ENCODE assay signal across 14 cellular contexts in genomic region chrX:37896491-37896890, GRCh38.
"Had no signal": no experiment of that assay in that cellular context is flagged by ENCODE, and none has a peak within 500 bp of the region (broad histone marks: within the 10 kb centered on the region; RNA-seq: fewer than 3 reads in every experiment).

No MANE protein-coding gene starts in this region.

- H3K9me3 ChIP-seq: lower lobe of right lung, transverse colon, uterus had no signal

- DNase-seq: activated CD4-positive, alpha-beta memory T cell treated with anti-CD3 and anti-CD28 coated beads for 36 hours; activated CD4-positive, alpha-beta T cell treated with anti-CD3 and anti-CD28 coated beads for 36 hours; activated T-cell treated with anti-CD3 and anti-CD28 coated beads for 4 hours; effector CD8-positive, alpha-beta T cell; lower lobe of right lung; right cardiac atrium; stimulated activated CD4-positive, alpha-beta T cell treated with anti-CD3 and anti-CD28 coated beads, Interleukin-2, amount 100 ng/mL, for 24 hours; stimulated activated naive CD4-positive, alpha-beta T cell treated with Interleukin-2 at 50 U/mL for 16 hours; transverse colon; uterus had no signal

- ATAC-seq: activated CD4-positive, alpha-beta T cell treated with anti-CD3 and anti-CD28 coated beads for 36 hours; esophagus mucosa; lower lobe of right lung; right cardiac atrium; WTC11 had no signal

- H3K4me3 ChIP-seq: lower lobe of right lung, transverse colon, uterus had no signal

- FAIRE-seq: keratinocyte, TTC549 had no signal

- H3K27ac ChIP-seq: lower lobe of right lung, transverse colon, uterus had no signal

- H3K36me3 ChIP-seq: lower lobe of right lung, transverse colon, uterus had no signal
